ENCODE assay signal across 9 cellular contexts in the genomic region with DNA sequence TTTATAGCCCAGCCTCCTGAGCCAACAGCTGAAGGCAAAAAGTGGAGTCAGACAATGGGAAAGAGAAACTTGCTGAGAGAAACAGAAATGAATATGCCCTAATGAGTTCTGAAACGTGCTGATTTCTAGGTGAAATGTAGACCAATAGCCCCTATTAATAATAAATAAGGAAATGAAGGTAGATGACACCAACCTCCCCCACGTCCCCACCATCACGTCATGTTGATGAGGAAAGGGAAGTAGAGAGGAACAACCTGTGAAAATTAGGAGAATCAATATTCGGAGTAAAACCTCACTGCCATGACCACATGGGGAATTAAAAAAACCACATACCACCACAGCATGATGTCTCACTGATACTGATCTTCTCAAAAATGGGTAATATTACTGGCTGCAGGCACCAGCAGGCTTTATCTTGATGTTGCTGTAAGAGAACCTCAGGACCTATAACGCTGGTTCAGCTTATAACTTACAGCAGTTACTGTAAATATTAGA.
DNase-seq lines count a peak whose midpoint lies in the region; ATAC-seq and TF ChIP-seq lines count a peak whose summit lies in the region.
"Had no signal": no experiment of that assay in that cellular context is flagged by ENCODE, and none has a peak within 500 bp of the region (broad histone marks: within the 10 kb centered on the region; RNA-seq: fewer than 3 reads in every experiment).

No MANE protein-coding gene starts in this region.

- H3K4me3 ChIP-seq in naive thymus-derived CD4-positive, alpha-beta T cell (ENCODE audit: low read length) = no peak overlapping the region
- H3K4me3 ChIP-seq: cardiac muscle cell had no signal

- peak overlapping the region; percentile 8 to 90 (median 54) for H3K27ac Mint-ChIP-seq in naive thymus-derived CD4-positive, alpha-beta T cell
- no peak overlapping the region for H3K27ac Mint-ChIP-seq in nephron progenitor cell

- no peak for TF ChIP-seq CTCF in nephron progenitor cell (IDR thresholded peaks at IDR 0.05)

- H3K27ac ChIP-seq in naive thymus-derived CD4-positive, alpha-beta T cell (ENCODE audit: low read depth, low read length) = peak overlapping the region; percentile 13
- H3K27ac ChIP-seq: cardiac muscle cell had no signal

- CTCF ChIA-PET in naive thymus-derived CD4-positive, alpha-beta T cell (lab: Charles Lee) = interaction anchor here (0.5 kb wide), 1 partner anchor 238 kb away, joined by 4 read pairs; no protein-coding TSS in a partner anchor

- POLR2A ChIA-PET in naive thymus-derived CD4-positive, alpha-beta T cell (lab: Charles Lee) = no interaction called here

- peak; percentile 45 for DNase-seq in activated CD4-positive, CD25-positive, alpha-beta regulatory T cell treated with anti-CD3 and anti-CD28 coated beads, Interleukin-2, amount 50 U/mL, for 72 hours
- DNase-seq in naive thymus-derived CD4-positive, alpha-beta T cell = peak in 1 of 9 donors; percentile 35
- DNase-seq in hippocampal formation (lab: John Stamatoyannopoulos, UW) (no peak), nephron progenitor cell (no peak), COR-L47 (lab: John Stamatoyannopoulos, UW) (no peak)

- no peaks in the 10 kb centered on the region for H3K27me3 ChIP-seq in naive thymus-derived CD4-positive, alpha-beta T cell (ENCODE audit: control insufficient read depth in 2 of 2, insufficient read depth in 2 of 2, low read length in 2 of 2)
- H3K27me3 ChIP-seq: cardiac muscle cell had no signal

- peak overlapping the region in 5 of 10 donors; percentile 19 to 63 (median 27) for H3K4me3 Mint-ChIP-seq in naive thymus-derived CD4-positive, alpha-beta T cell
- H3K4me3 Mint-ChIP-seq in nephron progenitor cell = no peak overlapping the region

- H3K9me3 ChIP-seq in naive thymus-derived CD4-positive, alpha-beta T cell (ENCODE audit: control insufficient read depth in 2 of 3, low read length in 3 of 3) = no peaks in the 10 kb centered on the region

- no peaks in the 10 kb centered on the region for H3K27me3 Mint-ChIP-seq in naive thymus-derived CD4-positive, alpha-beta T cell
- H3K27me3 Mint-ChIP-seq in nephron progenitor cell (ENCODE audit: low read depth, poor library complexity) = peaks cover 7% of the 10 kb centered on the region

- no peaks in the 10 kb centered on the region for H3K9me3 Mint-ChIP-seq in naive thymus-derived CD4-positive, alpha-beta T cell
- H3K9me3 Mint-ChIP-seq in nephron progenitor cell = no peaks in the 10 kb centered on the region

- intact Hi-C loops in naive thymus-derived CD4-positive, alpha-beta T cell (cut with micrococcal nuclease) = loop anchor here (1.0 to 5.0 kb wide), 5 partner anchors 62 to 217 kb away; partner anchors contain the start of genes KAT2B (in 1 of the 2), RAB5A (in 1 of the 2) and SGO1 (in 1 of the 2)

- ATAC-seq in GM18870 (IDR thresholded peaks at IDR 0.05; ENCODE audit: unreplicated experiment) (peak; percentile 80), HG03097 (IDR thresholded peaks at IDR 0.05; ENCODE audit: low FRiP score, unreplicated experiment) (peak; percentile 82), HG02571 (IDR thresholded peaks at IDR 0.05; ENCODE audit: unreplicated experiment) (no peak)
- peak; percentile 87 for ATAC-seq in naive thymus-derived CD4-positive, alpha-beta T cell

- peaks cover 0 to 6% (median 0%) of the 10 kb centered on the region in 3 experiments for H3K36me3 ChIP-seq in naive thymus-derived CD4-positive, alpha-beta T cell (ENCODE audit: control insufficient read depth in 2 of 3, insufficient read depth in 3 of 3, low read length in 3 of 3)

- H3K4me1 Mint-ChIP-seq in naive thymus-derived CD4-positive, alpha-beta T cell = peaks cover 6 to 72% (median 33%) of the 10 kb centered on the region in 7 donors
- no peaks in the 10 kb centered on the region for H3K4me1 Mint-ChIP-seq in nephron progenitor cell

- H3K36me3 Mint-ChIP-seq in naive thymus-derived CD4-positive, alpha-beta T cell = peaks cover 0 to 44% (median 26%) of the 10 kb centered on the region in 5 donors
- no peaks in the 10 kb centered on the region for H3K36me3 Mint-ChIP-seq in nephron progenitor cell (ENCODE audit: low read depth)

- H3K4me1 ChIP-seq in naive thymus-derived CD4-positive, alpha-beta T cell (ENCODE audit: control insufficient read depth in 2 of 2, insufficient read depth in 2 of 2, low read length in 2 of 2) = peaks cover 8 to 52% of the 10 kb centered on the region in 2 donors
